8 cellular contexts compared by ENCODE assay signal in the genomic region with DNA sequence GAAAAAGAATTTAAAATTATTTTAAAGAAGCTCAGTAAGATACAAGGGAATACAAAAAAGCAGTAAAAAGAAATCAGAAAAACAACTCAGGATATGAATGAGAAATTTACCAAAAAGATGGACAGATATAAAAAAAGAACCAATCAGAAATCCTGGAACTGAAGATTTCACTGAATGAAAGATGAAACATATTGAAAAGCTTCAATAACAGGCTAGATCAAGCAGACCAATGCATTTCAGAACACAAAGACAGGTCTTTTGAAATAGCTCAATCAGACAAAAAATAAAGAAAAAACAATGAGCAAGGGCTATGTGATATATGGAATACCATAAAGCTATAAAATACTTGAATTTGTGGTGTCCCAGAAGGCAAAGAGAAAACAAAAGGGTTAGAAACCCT.
"Had no signal": no experiment of that assay in that cellular context is flagged by ENCODE, and none has a peak within 500 bp of the region (broad histone marks: within the 10 kb centered on the region; RNA-seq: fewer than 3 reads in every experiment).

No MANE protein-coding gene starts in this region.

- ATAC-seq: GM23338 had no signal

- DNase-seq: H9, HCEC 1CT, IMR-90, KG1 had no signal

- H2AFZ ChIP-seq: GM23338 had no signal

- H3K4me3 ChIP-seq: GM23338 had no signal

- H3K27ac ChIP-seq: HL-60 had no signal

- H3K4me2 ChIP-seq: GM23338 had no signal

- FAIRE-seq: H1, H54 had no signal
